Comparison of ENCODE assay signal across 7 cellular contexts in genomic region chr11:208177-208916, GRCh38. TPM values are rescaled to one million over a fixed set of nuclear protein-coding genes. Genes with fewer than 3 reads are reported as not detected.
A peak's percentile ranks its signal among the peaks of the same experiment; 100 is the strongest.
DNase-seq lines count a peak whose midpoint lies in the region; ATAC-seq and TF ChIP-seq lines count a peak whose summit lies in the region.

No MANE protein-coding gene starts in this region.

- DNase-seq in NCI-H748 treated with DMSO at 0.1 percent for 48 hours (lab: John Stamatoyannopoulos, UW): peak; percentile 31
- peak; percentile 91 for DNase-seq in activated CD8-positive, alpha-beta memory T cell treated with anti-CD3 and anti-CD28 coated beads for 24 hours
- peak; percentile 71 for DNase-seq in effector CD8-positive, alpha-beta T cell (lab: John Stamatoyannopoulos, UW)
- peak; percentile 78 to 83 for DNase-seq in lung microvascular endothelial cell (ENCODE audit: low read depth in 2 of 2)
- DNase-seq in stimulated activated CD4-positive, alpha-beta T cell treated with anti-CD3 and anti-CD28 coated beads, TNF-alpha, amount 100 ng/mL, for 4 hours (ENCODE audit: low read depth in 3 of 3): peak; percentile 59 to 68 (median 66)

- peak; percentile 92 for TF ChIP-seq POLR2A in GM15510 (IDR thresholded peaks at IDR 0.05; ENCODE audit: borderline replicate concordance, extremely low read depth, insufficient read length)

- ATAC-seq in HG03159 (IDR thresholded peaks at IDR 0.05; ENCODE audit: unreplicated experiment): peak; percentile 38

RNA-seq across cellular contexts. Expression of gene RIC8A, which starts 0.8 kb away (rescaled TPM):
- 122 and 160 TPM in 2 replicates for total RNA-seq in lung microvascular endothelial cell

RNA-seq across cellular contexts. Expression of gene BET1L, which starts 1.1 kb away (rescaled TPM):
- 8.9 and 11.3 TPM in 2 replicates for total RNA-seq in lung microvascular endothelial cell

RNA-seq across cellular contexts. Expression of gene SCGB1C1, which starts 15.5 kb away (rescaled TPM):
- total RNA-seq in lung microvascular endothelial cell: not detected in 2 replicates

RNA-seq across cellular contexts. Expression of gene SIRT3, which starts 27.8 kb away (rescaled TPM):
- total RNA-seq in lung microvascular endothelial cell: 6.0 and 6.8 TPM in 2 replicates

RNA-seq across cellular contexts. Expression of gene PSMD13, which starts 28.4 kb away (rescaled TPM):
- total RNA-seq in lung microvascular endothelial cell: 141 and 161 TPM in 2 replicates

Comparison
In these comparisons a context has a peak if more than half of its experiments do, and no peak if none do; other contexts are left out.
1. Peak in every context shown above with its lines: DNase-seq and ATAC-seq.
2. DNase-seq: peak in every context shown above with its lines; median percentile 91 in activated CD8-positive, alpha-beta memory T cell treated with anti-CD3 and anti-CD28 coated beads for 24 hours; 80 in lung microvascular endothelial cell; 71 in effector CD8-positive, alpha-beta T cell; 66 in stimulated activated CD4-positive, alpha-beta T cell treated with anti-CD3 and anti-CD28 coated beads, TNF-alpha, amount 100 ng/mL, for 4 hours; 31 in NCI-H748 treated with DMSO at 0.1 percent for 48 hours.